In the genomic region with DNA sequence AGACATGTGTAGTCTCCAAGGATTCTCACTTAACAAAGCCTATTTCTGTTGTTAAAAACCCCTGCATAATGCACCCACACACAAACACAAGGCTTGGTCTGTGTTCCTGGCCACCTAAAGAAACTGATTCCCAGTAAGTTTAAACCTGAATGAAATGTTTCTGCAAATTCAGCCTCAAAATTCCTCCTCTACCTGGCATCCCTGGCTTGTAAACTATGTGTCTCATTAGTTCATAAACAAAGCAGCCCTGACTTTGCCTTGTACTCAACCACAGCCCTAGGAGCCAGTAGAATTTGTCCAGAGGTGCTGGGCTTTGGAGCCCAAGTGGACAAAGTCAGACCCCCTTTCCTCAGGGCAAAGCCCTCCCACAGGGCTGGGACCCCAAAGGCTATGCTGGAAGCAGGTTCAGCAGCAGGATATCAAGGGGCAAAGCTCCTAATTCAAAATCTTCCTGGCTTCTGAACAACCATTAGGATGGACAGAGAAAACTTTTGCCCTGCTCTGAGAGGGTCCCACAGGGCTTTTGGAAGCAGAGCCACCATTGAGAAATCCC, we compare ENCODE assay signal across 35 cellular contexts. TPM values are rescaled to one million over a fixed set of nuclear protein-coding genes. Genes with fewer than 3 reads are reported as not detected.
"Had no signal": no experiment of that assay in that cellular context is flagged by ENCODE, and none has a peak within 500 bp of the region (broad histone marks: within the 10 kb centered on the region; RNA-seq: fewer than 3 reads in every experiment).

No MANE protein-coding gene starts in this region.

- DNase-seq: dermis blood vessel endothelial cell; effector memory CD4-positive, alpha-beta T cell; foreskin keratinocyte; hippocampal formation; kidney glomerular epithelial cell; left colon; left ventricle myocardium inferior; lower lobe of right lung; naive thymus-derived CD8-positive, alpha-beta T cell; nephron progenitor cell; nucleus accumbens; ovary; posterior cingulate gyrus; psoas muscle; right cardiac atrium; stimulated activated CD4-positive, alpha-beta T cell treated with anti-CD3 and anti-CD28 coated beads, Interleukin-12 subunit alpha, Interleukin-12 subunit beta, amount 100 ng/mL, for 4 hours; stimulated activated CD4-positive, alpha-beta T cell treated with anti-CD3 and anti-CD28 coated beads, Interleukin-2, amount 100 ng/mL, for 24 hours; stimulated activated CD4-positive, alpha-beta T cell treated with anti-CD3 and anti-CD28 coated beads, Interleukin-4, amount 100 ng/mL, for 24 hours; upper lobe of left lung had no signal

- ATAC-seq: foreskin keratinocyte; gastroesophageal sphincter; heart left ventricle; left colon; lower lobe of right lung; naive thymus-derived CD8-positive, alpha-beta T cell; psoas muscle; right cardiac atrium; stimulated activated memory B cell treated with anti-CD40 and anti-IgM and Interleukin-4, amounts not matched to agents 10 μg/mL and 1 μg/mL and 100 μg/mL, for 72 hours had no signal

- H3K36me3 ChIP-seq: esophagus muscularis mucosa, gastroesophageal sphincter, heart left ventricle, left ventricle myocardium inferior, lower lobe of right lung, ovary, thoracic aorta, tibial nerve, upper lobe of left lung had no signal

- H3K4me1 ChIP-seq: foreskin keratinocyte had no signal

- H3K27ac ChIP-seq: coronary artery, esophagus muscularis mucosa, foreskin keratinocyte, gastroesophageal sphincter, left ventricle myocardium inferior, lower lobe of right lung, ovary, psoas muscle, thoracic aorta, tibial nerve, upper lobe of left lung had no signal

- FAIRE-seq: islet of Langerhans, urothelium cell line had no signal

- H3K4me3 ChIP-seq: coronary artery, esophagus muscularis mucosa, gastroesophageal sphincter, heart left ventricle, left ventricle myocardium inferior, lower lobe of right lung, ovary, psoas muscle, smooth muscle cell, thoracic aorta, tibial nerve, upper lobe of left lung had no signal

- H3K9me3 ChIP-seq: esophagus muscularis mucosa, gastroesophageal sphincter, heart left ventricle, left ventricle myocardium inferior, lower lobe of right lung, ovary, psoas muscle, thoracic aorta, tibial nerve, upper lobe of left lung had no signal

- H3K4me2 ChIP-seq: smooth muscle cell had no signal

RNA-seq across cellular contexts. Expression of a gene that starts 2.6 kb away (rescaled TPM):
- total RNA-seq: endothelial cell of umbilical vein; epithelial cell of proximal tubule; esophagus muscularis mucosa; fibroblast of lung; foreskin keratinocyte; gastroesophageal sphincter; heart left ventricle; left ventricle myocardium inferior; lower lobe of right lung; myocyte; naive thymus-derived CD8-positive, alpha-beta T cell; ovary; psoas muscle; renal cortical epithelial cell; right cardiac atrium; thoracic aorta; upper lobe of left lung had no signal
- polyA plus RNA-seq: endothelial cell of umbilical vein; fibroblast of lung; foreskin keratinocyte; heart left ventricle; naive thymus-derived CD8-positive, alpha-beta T cell; ovary; right cardiac atrium had no signal

RNA-seq across cellular contexts. Expression of a gene that starts 6.2 kb away (rescaled TPM):
- total RNA-seq: dermis blood vessel endothelial cell; endothelial cell of umbilical vein; epithelial cell of proximal tubule; fibroblast of lung; foreskin keratinocyte; left colon; left ventricle myocardium inferior; lower lobe of right lung; mesenteric fat pad; myocyte; naive thymus-derived CD8-positive, alpha-beta T cell; ovary; psoas muscle; renal cortical epithelial cell; right cardiac atrium; thoracic aorta; tibial nerve; upper lobe of left lung had no signal
- polyA plus RNA-seq: endothelial cell of umbilical vein; fibroblast of lung; foreskin keratinocyte; heart left ventricle; naive thymus-derived CD8-positive, alpha-beta T cell; ovary; psoas muscle; right cardiac atrium; smooth muscle cell had no signal

RNA-seq across cellular contexts. Expression of a gene that starts 9.7 kb away (rescaled TPM):
- total RNA-seq: dermis blood vessel endothelial cell; endothelial cell of umbilical vein; epithelial cell of proximal tubule; esophagus muscularis mucosa; fibroblast of lung; foreskin keratinocyte; gastroesophageal sphincter; heart left ventricle; left colon; left ventricle myocardium inferior; lower lobe of right lung; mesenteric fat pad; myocyte; naive thymus-derived CD8-positive, alpha-beta T cell; ovary; psoas muscle; renal cortical epithelial cell; right cardiac atrium; smooth muscle cell; thoracic aorta; tibial nerve; upper lobe of left lung had no signal
- polyA plus RNA-seq: endothelial cell of umbilical vein; fibroblast of lung; foreskin keratinocyte; heart left ventricle; naive thymus-derived CD8-positive, alpha-beta T cell; ovary; psoas muscle; right cardiac atrium; smooth muscle cell had no signal

RNA-seq across cellular contexts. Expression of a gene that starts 17.2 kb away (rescaled TPM):
- total RNA-seq: endothelial cell of umbilical vein; esophagus muscularis mucosa; fibroblast of lung; foreskin keratinocyte; gastroesophageal sphincter; heart left ventricle; left ventricle myocardium inferior; lower lobe of right lung; myocyte; naive thymus-derived CD8-positive, alpha-beta T cell; psoas muscle; right cardiac atrium; thoracic aorta; upper lobe of left lung had no signal
- polyA plus RNA-seq: endothelial cell of umbilical vein; fibroblast of lung; foreskin keratinocyte; heart left ventricle; naive thymus-derived CD8-positive, alpha-beta T cell; psoas muscle; right cardiac atrium had no signal

RNA-seq across cellular contexts. Expression of a gene that starts 26.7 kb away (rescaled TPM):
- total RNA-seq: endothelial cell of umbilical vein; fibroblast of lung; foreskin keratinocyte; left ventricle myocardium inferior; lower lobe of right lung; myocyte; naive thymus-derived CD8-positive, alpha-beta T cell; psoas muscle; right cardiac atrium; thoracic aorta had no signal
- polyA plus RNA-seq: endothelial cell of umbilical vein; fibroblast of lung; foreskin keratinocyte; naive thymus-derived CD8-positive, alpha-beta T cell; right cardiac atrium had no signal
